In the genomic region with DNA sequence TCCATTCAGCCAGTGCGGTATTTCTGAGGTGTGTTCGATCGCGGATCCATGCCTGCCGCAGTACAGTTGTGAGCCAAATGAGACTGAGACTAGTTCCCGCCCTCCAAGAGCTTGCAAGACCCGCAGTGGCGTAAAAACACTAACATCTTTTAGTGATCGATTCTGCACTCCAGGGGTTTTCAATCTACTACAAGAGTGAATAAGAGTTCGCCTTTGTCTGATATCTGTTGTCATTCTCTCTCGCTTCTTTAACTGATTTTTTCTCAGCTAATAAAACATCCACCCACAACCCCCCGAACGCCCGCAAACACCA, we compare ENCODE assay signal across 1 cellular context.
TF ChIP-seq lines count a peak whose summit lies in the region.

No MANE protein-coding gene starts in this region.

TF ChIP-seq in GM23338, 12 proteins besides CTCF, POLR2A, EP300 and RAD21 (continued from another document):
- TF ChIP-seq, protein P1, sequence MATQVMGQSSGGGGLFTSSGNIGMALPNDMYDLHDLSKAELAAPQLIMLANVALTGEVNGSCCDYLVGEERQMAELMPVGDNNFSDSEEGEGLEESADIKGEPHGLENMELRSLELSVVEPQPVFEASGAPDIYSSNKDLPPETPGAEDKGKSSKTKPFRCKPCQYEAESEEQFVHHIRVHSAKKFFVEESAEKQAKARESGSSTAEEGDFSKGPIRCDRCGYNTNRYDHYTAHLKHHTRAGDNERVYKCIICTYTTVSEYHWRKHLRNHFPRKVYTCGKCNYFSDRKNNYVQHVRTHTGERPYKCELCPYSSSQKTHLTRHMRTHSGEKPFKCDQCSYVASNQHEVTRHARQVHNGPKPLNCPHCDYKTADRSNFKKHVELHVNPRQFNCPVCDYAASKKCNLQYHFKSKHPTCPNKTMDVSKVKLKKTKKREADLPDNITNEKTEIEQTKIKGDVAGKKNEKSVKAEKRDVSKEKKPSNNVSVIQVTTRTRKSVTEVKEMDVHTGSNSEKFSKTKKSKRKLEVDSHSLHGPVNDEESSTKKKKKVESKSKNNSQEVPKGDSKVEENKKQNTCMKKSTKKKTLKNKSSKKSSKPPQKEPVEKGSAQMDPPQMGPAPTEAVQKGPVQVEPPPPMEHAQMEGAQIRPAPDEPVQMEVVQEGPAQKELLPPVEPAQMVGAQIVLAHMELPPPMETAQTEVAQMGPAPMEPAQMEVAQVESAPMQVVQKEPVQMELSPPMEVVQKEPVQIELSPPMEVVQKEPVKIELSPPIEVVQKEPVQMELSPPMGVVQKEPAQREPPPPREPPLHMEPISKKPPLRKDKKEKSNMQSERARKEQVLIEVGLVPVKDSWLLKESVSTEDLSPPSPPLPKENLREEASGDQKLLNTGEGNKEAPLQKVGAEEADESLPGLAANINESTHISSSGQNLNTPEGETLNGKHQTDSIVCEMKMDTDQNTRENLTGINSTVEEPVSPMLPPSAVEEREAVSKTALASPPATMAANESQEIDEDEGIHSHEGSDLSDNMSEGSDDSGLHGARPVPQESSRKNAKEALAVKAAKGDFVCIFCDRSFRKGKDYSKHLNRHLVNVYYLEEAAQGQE (IDR thresholded peaks at IDR 0.05; ENCODE audit: unreplicated experiment), result no peak
- TF ChIP-seq ZNF462 (CRISPR knock-in tag; IDR thresholded peaks at IDR 0.05), result no peak
- TF ChIP-seq NANOG (IDR thresholded peaks at IDR 0.05; ENCODE audit: borderline replicate concordance), result no peak
- no peak for TF ChIP-seq EZH2phosphoT487 (IDR thresholded peaks at IDR 0.05; ENCODE audit: unreplicated experiment)
- no peak for TF ChIP-seq JUNB (IDR thresholded peaks at IDR 0.05; ENCODE audit: unreplicated experiment)
- no peak for TF ChIP-seq EZH2 (IDR thresholded peaks at IDR 0.05; ENCODE audit: low read depth, unreplicated experiment)
- TF ChIP-seq CREB1 (CRISPR knock-in tag; IDR thresholded peaks at IDR 0.05; ENCODE audit: low read depth), result no peak
- no peak for TF ChIP-seq POLR2AphosphoS5 (IDR thresholded peaks at IDR 0.05; ENCODE audit: low read depth)
- no peak for TF ChIP-seq ZNF331 (CRISPR knock-in tag; IDR thresholded peaks at IDR 0.05; ENCODE audit: low read depth)
- TF ChIP-seq ZNF114 (CRISPR knock-in tag; IDR thresholded peaks at IDR 0.05), result no peak
